ENCODE assay signal across 1 cellular context in the genomic region with DNA sequence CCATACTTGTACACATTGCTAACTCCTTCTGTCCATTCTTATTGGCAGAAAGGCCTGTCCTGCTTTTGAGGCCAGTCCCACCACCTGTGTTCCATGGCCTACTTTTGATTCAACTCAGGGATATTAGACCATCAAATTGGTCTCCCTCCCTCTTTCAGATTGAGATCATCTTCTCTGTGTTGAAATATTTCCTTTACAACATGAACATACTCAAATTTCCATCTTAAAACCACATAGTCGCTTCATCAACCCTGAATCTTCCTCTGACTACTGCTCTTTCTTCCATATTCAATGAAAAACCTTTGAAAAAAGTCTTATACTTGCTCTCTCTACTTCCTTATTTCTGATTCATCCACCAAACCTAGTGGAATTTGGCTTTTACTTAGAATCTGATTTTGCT.
TF ChIP-seq lines count a peak whose summit lies in the region.

No MANE protein-coding gene starts in this region.

TF ChIP-seq in endothelial cell of umbilical vein, 7 proteins besides CTCF, POLR2A, EP300 and RAD21:
- TF ChIP-seq EZH2 (IDR thresholded peaks at IDR 0.05; ENCODE audit: borderline replicate concordance, low read depth, low read length, severe bottlenecking) (no peak), MYC (IDR thresholded peaks at IDR 0.05; ENCODE audit: low read depth, low read length) (no peak), GATA2 (IDR thresholded peaks at IDR 0.05; ENCODE audit: insufficient read depth, insufficient read length, low read depth, low read length) (no peak), POLR2AphosphoS5 (IDR thresholded peaks at IDR 0.05; ENCODE audit: insufficient read depth, low read depth, low read length) (no peak), FOS (IDR thresholded peaks at IDR 0.05; ENCODE audit: borderline replicate concordance, insufficient read depth, low read length) (no peak), JUN (IDR thresholded peaks at IDR 0.05; ENCODE audit: borderline replicate concordance, insufficient read depth, insufficient read length, low read depth) (no peak)
- TF ChIP-seq, protein P1, sequence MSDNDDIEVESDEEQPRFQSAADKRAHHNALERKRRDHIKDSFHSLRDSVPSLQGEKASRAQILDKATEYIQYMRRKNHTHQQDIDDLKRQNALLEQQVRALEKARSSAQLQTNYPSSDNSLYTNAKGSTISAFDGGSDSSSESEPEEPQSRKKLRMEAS (IDR thresholded peaks at IDR 0.05; ENCODE audit: insufficient read depth, insufficient read length), result no peak
TF ChIP-seq in endothelial cell of umbilical vein: peak in this region for 0.
